ENCODE assay signal across 8 cellular contexts in the genomic region with DNA sequence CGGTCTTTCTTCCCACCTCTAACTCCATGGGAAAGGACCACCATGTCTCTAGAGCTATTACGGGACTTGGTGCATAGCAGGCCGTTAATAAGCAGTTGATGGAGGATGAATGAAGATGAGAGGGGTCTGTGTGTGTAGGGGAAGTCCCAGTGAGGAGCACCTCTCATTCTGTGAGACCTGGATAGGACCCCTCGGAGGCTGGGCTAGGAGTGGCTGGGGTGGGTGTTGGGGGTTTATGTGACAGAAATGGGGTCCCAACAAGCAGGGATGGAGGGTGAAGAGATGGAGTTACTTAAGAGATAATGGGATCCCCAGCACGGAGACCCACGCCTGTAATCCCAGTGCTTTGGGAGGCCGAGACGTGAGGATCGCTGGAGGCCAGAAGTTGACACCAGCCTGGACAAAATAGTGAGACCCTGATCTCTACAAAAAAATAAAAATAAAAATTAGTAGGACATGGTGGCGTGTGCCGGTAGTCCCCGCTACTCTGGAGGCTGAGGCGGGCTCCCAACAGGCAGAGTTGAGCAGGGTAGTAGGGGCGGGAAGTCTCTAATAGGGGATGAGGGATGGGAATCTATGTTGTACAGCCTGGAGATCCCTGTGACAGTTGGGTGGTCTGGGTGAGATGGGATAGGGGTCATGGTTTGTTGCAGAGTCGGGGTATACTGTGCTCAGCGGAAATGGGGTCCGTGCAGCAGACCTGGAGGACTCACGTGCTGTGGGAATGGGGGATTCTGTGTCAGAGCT. TPM values are rescaled to one million over a fixed set of nuclear protein-coding genes. Genes with fewer than 3 reads are reported as not detected.
DNase-seq lines count a peak whose midpoint lies in the region; ATAC-seq and FAIRE-seq lines count a peak whose summit lies in the region.

No MANE protein-coding gene starts in this region.

- H3K4me3 ChIP-seq in H7 (ENCODE audit: insufficient read depth, low read depth, low read length) = peak overlapping the region; percentile 40
- H3K4me3 ChIP-seq in right cardiac atrium (ENCODE audit: low read length) = peak overlapping the region; percentile 24
- H3K4me3 ChIP-seq in skin epidermis = peak overlapping the region; percentile 36 to 63 (median 56)

- intact Hi-C loops in right cardiac atrium (cut with DNase I) = no loop called here

- no peaks in the 10 kb centered on the region for H3K27me3 Mint-ChIP-seq in activated CD8-positive, alpha-beta T cell treated with anti-CD3 and anti-CD28 coated beads, Interleukin-2, amount 10 ng/mL, durations not matched to agents 7 days and 5 days (ENCODE audit: low read depth)

- no peaks in the 10 kb centered on the region for H3K9me3 ChIP-seq in right cardiac atrium (ENCODE audit: control insufficient read depth, low read length)

- H3K36me3 ChIP-seq in H7 (replicated peaks; ENCODE audit: control insufficient read depth, insufficient read depth, low read length) = no peaks in the 10 kb centered on the region

- H3K4me1 Mint-ChIP-seq in activated CD8-positive, alpha-beta T cell treated with anti-CD3 and anti-CD28 coated beads, Interleukin-2, amount 10 ng/mL, durations not matched to agents 7 days and 5 days (ENCODE audit: low read depth) = peaks cover 28% of the 10 kb centered on the region

- ATAC-seq in activated CD8-positive, alpha-beta T cell treated with anti-CD3 and anti-CD28 coated beads, Interleukin-2, amount 10 ng/mL, durations not matched to agents 7 days and 5 days = no peak
- ATAC-seq in right cardiac atrium (peak; percentile 6), HG03097 (IDR thresholded peaks at IDR 0.05; ENCODE audit: low FRiP score, unreplicated experiment) (no peak)

- CTCF ChIA-PET in activated CD8-positive, alpha-beta T cell treated with anti-CD3 and anti-CD28 coated beads, Interleukin-2, amount 10 ng/mL, durations not matched to agents 7 days and 5 days (lab: Charles Lee) = interaction anchor here (1.0 to 5.6 kb wide), 5 partner anchors 11 to 273 kb away, joined by 3 to 24 read pairs (median 5); a partner anchor contains a TSS

- peak overlapping the region; percentile 94 for H3K27ac Mint-ChIP-seq in activated CD8-positive, alpha-beta T cell treated with anti-CD3 and anti-CD28 coated beads, Interleukin-2, amount 10 ng/mL, durations not matched to agents 7 days and 5 days

- 79% methylated on average over 18 of the region's 18 CpGs for WGBS in right cardiac atrium

- POLR2A ChIA-PET in activated CD8-positive, alpha-beta T cell treated with anti-CD3 and anti-CD28 coated beads, Interleukin-2, amount 10 ng/mL, durations not matched to agents 7 days and 5 days (lab: Charles Lee) = interaction anchor here (1.0 to 3.2 kb wide), 3 partner anchors 11 to 52 kb away, joined by 4 to 15 read pairs (median 7); a partner anchor contains a TSS

- H3K27ac ChIP-seq in right cardiac atrium (ENCODE audit: low read length) (peak overlapping the region; percentile 69), skin epidermis (peak overlapping the region in 20 of 21 experiments; percentile 72 to 97 (median 89))

- H3K27me3 ChIP-seq in H7 (ENCODE audit: control insufficient read depth, insufficient read depth, low read length) = no peaks in the 10 kb centered on the region
- H3K27me3 ChIP-seq in right cardiac atrium (ENCODE audit: control insufficient read depth, insufficient read depth) = no peaks in the 10 kb centered on the region

- FAIRE-seq in GM19239 (lab: Jason Lieb, UNC) = no peak

- peaks cover 7% of the 10 kb centered on the region for H3K9me3 Mint-ChIP-seq in activated CD8-positive, alpha-beta T cell treated with anti-CD3 and anti-CD28 coated beads, Interleukin-2, amount 10 ng/mL, durations not matched to agents 7 days and 5 days (ENCODE audit: insufficient read depth)

- H3K4me3 Mint-ChIP-seq in activated CD8-positive, alpha-beta T cell treated with anti-CD3 and anti-CD28 coated beads, Interleukin-2, amount 10 ng/mL, durations not matched to agents 7 days and 5 days = peak overlapping the region; percentile 76

- H3K36me3 Mint-ChIP-seq in activated CD8-positive, alpha-beta T cell treated with anti-CD3 and anti-CD28 coated beads, Interleukin-2, amount 10 ng/mL, durations not matched to agents 7 days and 5 days (ENCODE audit: low read depth) = peaks cover 10% of the 10 kb centered on the region

- DNase-seq in H7 (peak; percentile 52), right cardiac atrium (no peak), GM19239 (ENCODE audit: insufficient read length, low spot score) (no peak), NCI-H345 (lab: John Stamatoyannopoulos, UW) (no peak), glomerular visceral epithelial cell (ENCODE audit: extremely low spot score) (no peak)
- no peak for DNase-seq in activated CD8-positive, alpha-beta T cell treated with anti-CD3 and anti-CD28 coated beads, Interleukin-2, amount 10 ng/mL, durations not matched to agents 7 days and 5 days

- H3K4me1 ChIP-seq in right cardiac atrium (ENCODE audit: control insufficient read depth, insufficient read depth, low read length) = no peaks in the 10 kb centered on the region

RNA-seq across cellular contexts. Expression of a gene that starts 0.7 kb away (rescaled TPM):
- 6.7 and 7.0 TPM in 2 replicates for total RNA-seq in H7 (2014; rRNA removed; shearing (Covaris generic))
- total RNA-seq in activated CD8-positive, alpha-beta T cell treated with anti-CD3 and anti-CD28 coated beads, Interleukin-2, amount 10 ng/mL, durations not matched to agents 7 days and 5 days = 1 to 10 TPM; 4.7 to 5.2 TPM
- total RNA-seq in right cardiac atrium = 1 to 10 TPM; 1.5 to 2.2 (median 1.8) TPM
- 2.0 TPM for polyA plus RNA-seq in right cardiac atrium

RNA-seq across cellular contexts. Expression of a gene that starts 11.0 kb away (rescaled TPM):
- total RNA-seq in H7 (2014; rRNA removed; shearing (Covaris generic)) = under 0.01 TPM in 1 of 2 replicates, not detected in the other
- total RNA-seq in activated CD8-positive, alpha-beta T cell treated with anti-CD3 and anti-CD28 coated beads, Interleukin-2, amount 10 ng/mL, durations not matched to agents 7 days and 5 days = 10 to 100 TPM; 17.1 to 17.7 TPM
- total RNA-seq in right cardiac atrium = 10 to 100 TPM in 3 of 4 donors, 1 to 10 TPM in 1; 8.0 to 12.9 (median 11.2) TPM
- 4.2 TPM for polyA plus RNA-seq in right cardiac atrium

RNA-seq across cellular contexts. Expression of a gene that starts 44.9 kb away (rescaled TPM):
- 51.8 and 57.8 TPM in 2 replicates for total RNA-seq in H7 (2014; rRNA removed; shearing (Covaris generic))
- 10 to 100 TPM; 74.5 to 80.8 TPM for total RNA-seq in activated CD8-positive, alpha-beta T cell treated with anti-CD3 and anti-CD28 coated beads, Interleukin-2, amount 10 ng/mL, durations not matched to agents 7 days and 5 days
- total RNA-seq in right cardiac atrium = 1 to 10 TPM in 2 of 4 donors, under 1 TPM in 2; 0.45 to 2.2 (median 1.0) TPM
- 0.52 TPM for polyA plus RNA-seq in right cardiac atrium

RNA-seq across cellular contexts. Expression of a gene that starts 56.9 kb away (rescaled TPM):
- 39.9 and 56.7 TPM in 2 replicates for total RNA-seq in H7 (2014; rRNA removed; shearing (Covaris generic))
- total RNA-seq in activated CD8-positive, alpha-beta T cell treated with anti-CD3 and anti-CD28 coated beads, Interleukin-2, amount 10 ng/mL, durations not matched to agents 7 days and 5 days = 10 to 100 TPM; 28.4 to 38.2 TPM
- 10 to 100 TPM; 55.4 to 61.3 (median 57.0) TPM for total RNA-seq in right cardiac atrium
- 57.4 TPM for polyA plus RNA-seq in right cardiac atrium

Comparison
In these comparisons a context has a peak if more than half of its experiments do, and no peak if none do; other contexts are left out.
1. ATAC-seq: peak in right cardiac atrium (2 of 2); none in activated CD8-positive, alpha-beta T cell treated with anti-CD3 and anti-CD28 coated beads, Interleukin-2, amount 10 ng/mL, durations not matched to agents 7 days and 5 days (single experiment) and HG03097 (single experiment).
2. RNA of a gene that starts 44.9 kb away (total RNA-seq): 74.5 to 80.8 TPM in activated CD8-positive, alpha-beta T cell treated with anti-CD3 and anti-CD28 coated beads, Interleukin-2, amount 10 ng/mL, durations not matched to agents 7 days and 5 days and 51.8 to 57.8 TPM in H7; 0.45 to 2.2 TPM in right cardiac atrium; every median in the first group is over 10 times any median in the second.
3. Peak in every context shown above with its lines, with median percentiles within 50 percentile points of each other: H3K4me3 ChIP-seq.